In the genomic region with DNA sequence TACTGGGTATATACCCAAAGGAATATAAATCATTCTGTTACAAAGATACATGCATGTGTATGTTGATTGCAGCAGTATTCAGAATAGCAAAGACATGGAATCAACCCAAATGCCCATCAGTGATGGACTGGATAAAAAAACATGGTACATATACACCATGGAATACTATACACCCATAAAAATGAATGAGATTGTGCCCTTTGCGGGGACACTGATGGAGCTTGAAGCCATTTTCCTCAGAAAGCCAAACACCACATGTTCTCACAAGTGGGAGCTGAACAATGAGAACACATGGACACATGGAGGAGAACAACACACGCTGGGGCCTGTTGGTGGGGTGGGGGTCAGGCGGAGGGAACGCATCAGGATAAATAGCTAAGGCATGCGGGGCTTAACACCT, we compare ENCODE assay signal across 34 cellular contexts.
"Had no signal": no experiment of that assay in that cellular context is flagged by ENCODE, and none has a peak within 500 bp of the region (broad histone marks: within the 10 kb centered on the region; RNA-seq: fewer than 3 reads in every experiment).

No MANE protein-coding gene starts in this region.

- H3K27me3 Mint-ChIP-seq: activated CD4-positive, alpha-beta memory T cell treated with anti-CD3 and anti-CD28 coated beads, Interleukin-2, amount 10 ng/mL, durations not matched to agents 7 days and 5 days; activated CD8-positive, alpha-beta memory T cell treated with anti-CD3 and anti-CD28 coated beads, Interleukin-2, amount 10 ng/mL, durations not matched to agents 7 days and 5 days; activated naive CD8-positive, alpha-beta T cell treated with anti-CD3 and anti-CD28 coated beads, Interleukin-2, amount 10 ng/mL, durations not matched to agents 7 days and 5 days; central memory CD8-positive, alpha-beta T cell had no signal

- ATAC-seq: activated CD8-positive, alpha-beta memory T cell treated with anti-CD3 and anti-CD28 coated beads, Interleukin-2, amount 10 ng/mL, durations not matched to agents 7 days and 5 days; Panc1 had no signal

- H3K4me3 Mint-ChIP-seq: activated CD4-positive, alpha-beta memory T cell treated with anti-CD3 and anti-CD28 coated beads, Interleukin-2, amount 10 ng/mL, durations not matched to agents 7 days and 5 days; activated CD8-positive, alpha-beta memory T cell treated with anti-CD3 and anti-CD28 coated beads, Interleukin-2, amount 10 ng/mL, durations not matched to agents 7 days and 5 days; activated naive CD8-positive, alpha-beta T cell treated with anti-CD3 and anti-CD28 coated beads, Interleukin-2, amount 10 ng/mL, durations not matched to agents 7 days and 5 days; central memory CD8-positive, alpha-beta T cell had no signal

- H3K27ac Mint-ChIP-seq: activated CD4-positive, alpha-beta memory T cell treated with anti-CD3 and anti-CD28 coated beads, Interleukin-2, amount 10 ng/mL, durations not matched to agents 7 days and 5 days; activated naive CD8-positive, alpha-beta T cell treated with anti-CD3 and anti-CD28 coated beads, Interleukin-2, amount 10 ng/mL, durations not matched to agents 7 days and 5 days had no signal

- H3K4me1 Mint-ChIP-seq: activated CD4-positive, alpha-beta memory T cell treated with anti-CD3 and anti-CD28 coated beads, Interleukin-2, amount 10 ng/mL, durations not matched to agents 7 days and 5 days; activated CD8-positive, alpha-beta memory T cell treated with anti-CD3 and anti-CD28 coated beads, Interleukin-2, amount 10 ng/mL, durations not matched to agents 7 days and 5 days; activated naive CD8-positive, alpha-beta T cell treated with anti-CD3 and anti-CD28 coated beads, Interleukin-2, amount 10 ng/mL, durations not matched to agents 7 days and 5 days had no signal

- DNase-seq: activated CD4-positive, alpha-beta memory T cell treated with anti-CD3 and anti-CD28 coated beads, Interleukin-2, amount 10 ng/mL, durations not matched to agents 7 days and 5 days; activated CD4-positive, alpha-beta T cell treated with anti-CD3 and anti-CD28 coated beads for 1 hour; activated CD4-positive, alpha-beta T cell treated with anti-CD3 and anti-CD28 coated beads for 48 hours; activated CD4-positive, CD25-positive, alpha-beta regulatory T cell; activated CD8-positive, alpha-beta memory T cell treated with anti-CD3 and anti-CD28 coated beads for 24 hours; activated CD8-positive, alpha-beta memory T cell treated with anti-CD3 and anti-CD28 coated beads, Interleukin-2, amount 10 ng/mL, durations not matched to agents 7 days and 5 days; activated CD8-positive, alpha-beta memory T cell treated with anti-CD3 and anti-CD28 coated beads, Interleukin-2, amount 50 U/mL, for 48 hours; activated effector memory CD4-positive, alpha-beta T cell treated with Interleukin-2 at 50 U/mL for 16 hours; activated naive CD4-positive, alpha-beta T cell treated with anti-CD3 and anti-CD28 coated beads, Interleukin-2, amount 50 U/mL, for 16 hours; activated naive CD8-positive, alpha-beta T cell treated with anti-CD3 and anti-CD28 coated beads, Interleukin-2, amount 10 ng/mL, durations not matched to agents 7 days and 5 days; activated T-cell treated with anti-CD3 and anti-CD28 coated beads, Interleukin-2, amount 50 U/mL, for 48 hours; amygdala; Kasumi-1; MG63; NCI-H1048; NCI-H1105 treated with DMSO at 0.1 percent for 48 hours; NCI-H1436; NCI-H1694; NCI-H1930; NCI-H2081 treated with DMSO at 0.1 percent for 48 hours; NCI-H226; NCI-H446 treated with DMSO at 0.1 percent for 48 hours; NCI-H524; NCI-H69; NCI-H82; SHP77; SJCRH30; SW 1271; T-helper 1 cell; T-helper 2 cell; T-helper 9 cell; WERI-Rb-1 had no signal

- H3K9me3 Mint-ChIP-seq: central memory CD8-positive, alpha-beta T cell had no signal
